ENCODE assay signal across 2 cellular contexts in the genomic region with DNA sequence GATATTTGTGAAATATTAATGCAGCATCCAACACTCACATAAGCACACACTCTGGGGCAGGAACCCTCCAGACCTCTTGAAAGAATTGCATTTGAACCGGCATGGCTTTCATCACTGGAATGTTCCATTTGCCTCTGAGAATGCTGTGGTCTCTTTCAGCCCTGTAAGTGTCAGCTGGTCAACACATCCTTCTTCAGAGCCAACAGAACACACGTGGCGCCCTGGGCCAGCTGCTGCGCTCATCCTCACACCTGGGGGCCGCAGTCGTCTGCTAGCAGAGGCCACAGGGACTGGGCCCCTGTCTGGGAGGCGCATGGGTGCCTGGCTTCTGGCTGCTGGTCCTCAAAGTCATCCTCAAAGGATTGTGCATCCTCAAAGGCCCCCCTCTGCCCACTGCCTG.
A peak's percentile ranks its signal among the peaks of the same experiment; 100 is the strongest.
TF ChIP-seq lines count a peak whose summit lies in the region.

No MANE protein-coding gene starts in this region.

TF ChIP-seq in GM23338, 12 proteins besides CTCF, POLR2A, EP300 and RAD21 (continues in another document):
- TF ChIP-seq ZNF114 (CRISPR knock-in tag; IDR thresholded peaks at IDR 0.05) = no peak
- TF ChIP-seq REST (IDR thresholded peaks at IDR 0.05; ENCODE audit: unreplicated experiment) = no peak
- TF ChIP-seq ETS1 (IDR thresholded peaks at IDR 0.05) = no peak
- TF ChIP-seq NANOG (IDR thresholded peaks at IDR 0.05; ENCODE audit: borderline replicate concordance) = no peak
- no peak for TF ChIP-seq EZH2phosphoT487 (IDR thresholded peaks at IDR 0.05; ENCODE audit: unreplicated experiment)
- no peak for TF ChIP-seq POLR2AphosphoS5 (IDR thresholded peaks at IDR 0.05; ENCODE audit: low read depth)
- no peak for TF ChIP-seq ZNF462 (CRISPR knock-in tag; IDR thresholded peaks at IDR 0.05)
- no peak for TF ChIP-seq JUNB (IDR thresholded peaks at IDR 0.05; ENCODE audit: unreplicated experiment)
- no peak for TF ChIP-seq STAT1 (IDR thresholded peaks at IDR 0.05; ENCODE audit: unreplicated experiment)
- TF ChIP-seq CREB1 (CRISPR knock-in tag; IDR thresholded peaks at IDR 0.05; ENCODE audit: low read depth) = no peak

TF ChIP-seq in K562, 482 proteins besides CTCF, POLR2A, EP300 and RAD21:
- no peak for TF ChIP-seq ZBTB11 (CRISPR knock-in tag; IDR thresholded peaks at IDR 0.05)
- TF ChIP-seq, protein P1, sequence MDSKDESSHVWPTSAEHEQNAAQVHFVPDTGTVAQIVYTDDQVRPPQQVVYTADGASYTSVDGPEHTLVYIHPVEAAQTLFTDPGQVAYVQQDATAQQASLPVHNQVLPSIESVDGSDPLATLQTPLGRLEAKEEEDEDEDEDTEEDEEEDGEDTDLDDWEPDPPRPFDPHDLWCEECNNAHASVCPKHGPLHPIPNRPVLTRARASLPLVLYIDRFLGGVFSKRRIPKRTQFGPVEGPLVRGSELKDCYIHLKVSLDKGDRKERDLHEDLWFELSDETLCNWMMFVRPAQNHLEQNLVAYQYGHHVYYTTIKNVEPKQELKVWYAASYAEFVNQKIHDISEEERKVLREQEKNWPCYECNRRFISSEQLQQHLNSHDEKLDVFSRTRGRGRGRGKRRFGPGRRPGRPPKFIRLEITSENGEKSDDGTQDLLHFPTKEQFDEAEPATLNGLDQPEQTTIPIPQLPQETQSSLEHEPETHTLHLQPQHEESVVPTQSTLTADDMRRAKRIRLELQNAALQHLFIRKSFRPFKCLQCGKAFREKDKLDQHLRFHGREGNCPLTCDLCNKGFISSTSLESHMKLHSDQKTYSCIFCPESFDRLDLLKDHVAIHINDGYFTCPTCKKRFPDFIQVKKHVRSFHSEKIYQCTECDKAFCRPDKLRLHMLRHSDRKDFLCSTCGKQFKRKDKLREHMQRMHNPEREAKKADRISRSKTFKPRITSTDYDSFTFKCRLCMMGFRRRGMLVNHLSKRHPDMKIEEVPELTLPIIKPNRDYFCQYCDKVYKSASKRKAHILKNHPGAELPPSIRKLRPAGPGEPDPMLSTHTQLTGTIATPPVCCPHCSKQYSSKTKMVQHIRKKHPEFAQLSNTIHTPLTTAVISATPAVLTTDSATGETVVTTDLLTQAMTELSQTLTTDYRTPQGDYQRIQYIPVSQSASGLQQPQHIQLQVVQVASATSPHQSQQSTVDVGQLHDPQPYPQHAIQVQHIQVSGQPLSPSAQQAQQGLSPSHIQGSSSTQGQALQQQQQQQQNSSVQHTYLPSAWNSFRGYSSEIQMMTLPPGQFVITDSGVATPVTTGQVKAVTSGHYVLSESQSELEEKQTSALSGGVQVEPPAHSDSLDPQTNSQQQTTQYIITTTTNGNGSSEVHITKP (IDR thresholded peaks at IDR 0.05; ENCODE audit: partially characterized antibody) = peak; percentile 52
